ENCODE assay signal across 1 cellular context in the genomic region with DNA sequence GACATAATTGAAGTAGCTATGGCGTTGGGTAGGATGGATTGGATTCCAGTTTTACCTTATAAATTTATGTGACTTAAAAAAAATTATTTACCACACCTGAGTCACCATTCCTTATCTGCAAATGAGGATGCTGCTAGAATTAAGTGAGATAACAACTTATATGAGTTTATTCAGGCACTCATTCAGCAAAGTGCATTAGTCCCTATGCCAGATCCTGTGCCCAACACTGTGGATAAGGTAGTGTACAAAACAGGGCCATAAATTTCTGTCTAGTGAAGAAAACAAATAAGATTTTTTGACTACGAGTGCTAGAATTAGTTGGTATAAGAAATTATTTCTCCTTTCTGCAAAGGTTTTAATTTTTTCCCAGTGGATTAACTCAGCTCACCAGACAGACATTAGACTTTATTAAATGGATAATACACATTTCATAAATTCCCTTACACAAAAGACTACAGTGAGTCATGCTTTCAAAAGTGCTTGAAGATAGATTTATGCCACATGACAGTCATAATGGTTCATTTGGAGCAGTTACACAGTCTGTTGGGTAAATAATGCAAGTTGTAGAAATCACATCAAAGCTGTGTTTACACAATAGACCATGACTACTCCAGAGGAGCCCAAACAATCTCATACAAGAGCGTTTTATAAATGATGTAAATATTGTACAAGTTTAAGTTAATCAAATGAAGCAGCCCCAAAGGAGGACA.
TF ChIP-seq lines count a peak whose summit lies in the region.

No MANE protein-coding gene starts in this region.

TF ChIP-seq in SK-N-SH treated with all-trans-retinoic acid at 6 μM for 48 hours, 23 proteins besides CTCF, POLR2A, EP300 and RAD21 (continued from another document):
- TF ChIP-seq ZNF8 (CRISPR knock-in tag; IDR thresholded peaks at IDR 0.05) (no peak), ZC3H10 (CRISPR knock-in tag; IDR thresholded peaks at IDR 0.05) (peak; percentile 90)
